18 cellular contexts compared by ENCODE assay signal in the genomic region with DNA sequence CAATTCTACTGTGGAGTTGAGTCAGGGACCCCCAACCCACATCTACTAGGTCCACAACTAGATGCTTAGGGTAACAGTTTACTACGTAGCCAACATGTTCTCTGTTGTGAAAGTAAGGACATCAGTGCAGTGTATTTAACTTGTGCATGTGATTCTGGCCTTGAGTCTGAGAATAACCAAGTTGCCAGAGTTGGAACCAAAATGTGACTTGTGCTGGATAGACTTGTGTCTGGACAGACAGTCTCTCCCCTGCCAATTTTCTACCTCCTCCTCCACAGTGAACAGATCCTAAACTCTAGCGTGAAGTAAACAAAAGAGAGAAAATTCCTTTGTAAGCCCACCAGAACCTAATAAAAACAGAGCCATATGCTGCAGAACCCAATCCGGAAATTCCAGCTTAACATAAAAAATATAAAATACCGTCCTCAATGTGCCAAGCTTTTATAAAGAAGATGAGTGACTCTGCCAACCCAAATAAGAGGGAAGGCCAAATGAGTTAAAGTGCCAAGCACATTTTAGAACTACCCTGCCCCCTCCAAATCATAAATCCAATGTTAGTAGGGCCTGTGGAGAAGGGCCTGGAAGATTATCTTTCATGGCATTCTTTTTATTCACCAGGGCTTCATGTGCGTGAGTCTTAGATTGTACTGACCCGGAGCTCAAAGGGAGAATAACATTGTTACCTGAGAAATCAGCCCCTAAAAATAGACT.
DNase-seq lines count a peak whose midpoint lies in the region; ATAC-seq and TF ChIP-seq lines count a peak whose summit lies in the region.
"Had no signal": no experiment of that assay in that cellular context is flagged by ENCODE, and none has a peak within 500 bp of the region (broad histone marks: within the 10 kb centered on the region; RNA-seq: fewer than 3 reads in every experiment).

No MANE protein-coding gene starts in this region.

- H3K27ac Mint-ChIP-seq in nephron (peak overlapping the region in 2 of 3 experiments; percentile 81 to 83), type B pancreatic cell (no peak overlapping the region)
- H3K27ac Mint-ChIP-seq: activated CD4-positive, alpha-beta T cell treated with anti-CD3 and anti-CD28 coated beads for 36 hours; activated naive CD8-positive, alpha-beta T cell treated with anti-CD3 and anti-CD28 coated beads for 36 hours; CD8-positive, alpha-beta memory T cell; GM23338 had no signal

- H3K36me3 Mint-ChIP-seq in nephron (ENCODE audit: low read depth) (no peaks in the 10 kb centered on the region), type B pancreatic cell (no peaks in the 10 kb centered on the region)
- H3K36me3 Mint-ChIP-seq: activated naive CD8-positive, alpha-beta T cell treated with anti-CD3 and anti-CD28 coated beads for 36 hours; CD8-positive, alpha-beta memory T cell had no signal

- intact Hi-C loops in transverse colon (cut with DNase I; ENCODE audit: low total_unique reads) = no loop called here
- intact Hi-C loops in dorsolateral prefrontal cortex (cut with DNase I) = no loop called here

- no peak for TF ChIP-seq EP300 in transverse colon (IDR thresholded peaks at IDR 0.05; ENCODE audit: low read depth)

- TF ChIP-seq CTCF in nephron (IDR thresholded peaks at IDR 0.05; ENCODE audit: unreplicated experiment in 3 of 3) (no peak), transverse colon (IDR thresholded peaks at IDR 0.05) (no peak), dorsolateral prefrontal cortex (IDR thresholded peaks at IDR 0.05 in 54 of 56, conservative IDR thresholded peaks at IDR 0.05 in 2 of 56; ENCODE audit: low read depth in 1 of 56, partially characterized antibody in 56 of 56) (no peak), type B pancreatic cell (conservative IDR thresholded peaks at IDR 0.05) (no peak)

- no peak for ATAC-seq in GM19324 (IDR thresholded peaks at IDR 0.05; ENCODE audit: low FRiP score, unreplicated experiment)
- ATAC-seq: activated CD4-positive, alpha-beta T cell treated with anti-CD3 and anti-CD28 coated beads for 36 hours; GM23338 had no signal

- DNase-seq in adipocyte (ENCODE audit: low read depth) = peak; percentile 60
- DNase-seq in dermis microvascular lymphatic vessel endothelial cell (ENCODE audit: low read depth in 2 of 2) = peak; percentile 38 to 73
- no peak for DNase-seq in transverse colon
- DNase-seq in dorsolateral prefrontal cortex = no peak
- DNase-seq in type B pancreatic cell (ENCODE audit: extremely low spot score, unreplicated experiment) = no peak
- DNase-seq: activated CD4-positive, alpha-beta T cell treated with anti-CD3 and anti-CD28 coated beads for 36 hours; activated naive CD8-positive, alpha-beta T cell treated with anti-CD3 and anti-CD28 coated beads for 36 hours; CD8-positive, alpha-beta memory T cell; erythroblast; heart left ventricle; NCI-H2171; NCI-H69; SW 1271 had no signal

- peak overlapping the region in 3 of 4 donors; percentile 4 to 49 (median 18) for H3K27ac ChIP-seq in transverse colon
- peak overlapping the region in 3 of 59 donors; percentile 2 to 7 (median 5) for H3K27ac ChIP-seq in dorsolateral prefrontal cortex
- H3K27ac ChIP-seq: cardiac muscle cell, heart left ventricle had no signal

- H3K9me3 ChIP-seq in adipocyte (ENCODE audit: control insufficient read depth, low read length) (peaks cover 3% of the 10 kb centered on the region), transverse colon (no peaks in the 10 kb centered on the region)

- H3K4me3 Mint-ChIP-seq in nephron (peak overlapping the region in 1 of 3 experiments; percentile 33), type B pancreatic cell (no peak overlapping the region)
- H3K4me3 Mint-ChIP-seq: activated CD4-positive, alpha-beta T cell treated with anti-CD3 and anti-CD28 coated beads for 36 hours; activated naive CD8-positive, alpha-beta T cell treated with anti-CD3 and anti-CD28 coated beads for 36 hours; CD8-positive, alpha-beta memory T cell; GM23338 had no signal

- in situ Hi-C loops in transverse colon (cut with MboI; ENCODE audit: low pct_ligation_motif_present in 1 of 4, low pct_unique_long_range_greater_than_20kb in 1 of 4, low sequenced_read_pairs in 3 of 4) = no loop called here

- WGBS in transverse colon (ENCODE audit: low coverage in 1 of 2), 2 donors = 74 to 92% methylated on average over 4 to 6 of the region's 6 CpGs

- H3K4me1 Mint-ChIP-seq in nephron (peaks cover 30% of the 10 kb centered on the region), type B pancreatic cell (ENCODE audit: unreplicated experiment) (peaks cover 7% of the 10 kb centered on the region)
- H3K4me1 Mint-ChIP-seq: CD8-positive, alpha-beta memory T cell had no signal

- no peaks in the 10 kb centered on the region for H3K36me3 ChIP-seq in adipocyte (ENCODE audit: control insufficient read depth, insufficient read depth, low read length, severe bottlenecking)
- H3K36me3 ChIP-seq in transverse colon = no peaks in the 10 kb centered on the region
- H3K36me3 ChIP-seq: cardiac muscle cell, heart left ventricle had no signal

- no peak for TF ChIP-seq POLR2A in transverse colon (IDR thresholded peaks at IDR 0.05)

- H3K4me1 ChIP-seq in adipocyte (ENCODE audit: control insufficient read depth, insufficient read depth, low read length) = peaks cover 24% of the 10 kb centered on the region
- H3K4me1 ChIP-seq in transverse colon = peaks cover 0 to 5% (median 0%) of the 10 kb centered on the region in 4 donors

- H3K27me3 Mint-ChIP-seq in nephron (ENCODE audit: low read depth) = peaks cover 7% of the 10 kb centered on the region
- H3K27me3 Mint-ChIP-seq in type B pancreatic cell = peaks cover 4% of the 10 kb centered on the region

- H3K27me3 ChIP-seq in adipocyte (replicated peaks; ENCODE audit: control insufficient read depth, insufficient read depth, low read length) (no peaks in the 10 kb centered on the region), transverse colon (no peaks in the 10 kb centered on the region), dorsolateral prefrontal cortex (no peaks in the 10 kb centered on the region)
- H3K27me3 ChIP-seq: cardiac muscle cell, heart left ventricle had no signal

- H3K9ac ChIP-seq in adipocyte (ENCODE audit: low read length) = no peak overlapping the region

- no peaks in the 10 kb centered on the region for H3K9me3 Mint-ChIP-seq in nephron
- H3K9me3 Mint-ChIP-seq in type B pancreatic cell = peaks cover 11% of the 10 kb centered on the region
- H3K9me3 Mint-ChIP-seq: activated naive CD8-positive, alpha-beta T cell treated with anti-CD3 and anti-CD28 coated beads for 36 hours; CD8-positive, alpha-beta memory T cell; GM23338 had no signal

- H3K4me3 ChIP-seq in adipocyte (ENCODE audit: low read length) (no peak overlapping the region), transverse colon (no peak overlapping the region), dorsolateral prefrontal cortex (no peak overlapping the region)
- H3K4me3 ChIP-seq: cardiac muscle cell, GM23338, heart left ventricle, lung had no signal

Comparison
In these comparisons a context has a peak if more than half of its experiments do, and no peak if none do; other contexts are left out.
1. DNase-seq: peak in adipocyte (single experiment) and dermis microvascular lymphatic vessel endothelial cell (2 of 2); none in transverse colon (single experiment), dorsolateral prefrontal cortex (0 of 10) and type B pancreatic cell (single experiment).